35 cellular contexts compared by ENCODE assay signal in the genomic region with DNA sequence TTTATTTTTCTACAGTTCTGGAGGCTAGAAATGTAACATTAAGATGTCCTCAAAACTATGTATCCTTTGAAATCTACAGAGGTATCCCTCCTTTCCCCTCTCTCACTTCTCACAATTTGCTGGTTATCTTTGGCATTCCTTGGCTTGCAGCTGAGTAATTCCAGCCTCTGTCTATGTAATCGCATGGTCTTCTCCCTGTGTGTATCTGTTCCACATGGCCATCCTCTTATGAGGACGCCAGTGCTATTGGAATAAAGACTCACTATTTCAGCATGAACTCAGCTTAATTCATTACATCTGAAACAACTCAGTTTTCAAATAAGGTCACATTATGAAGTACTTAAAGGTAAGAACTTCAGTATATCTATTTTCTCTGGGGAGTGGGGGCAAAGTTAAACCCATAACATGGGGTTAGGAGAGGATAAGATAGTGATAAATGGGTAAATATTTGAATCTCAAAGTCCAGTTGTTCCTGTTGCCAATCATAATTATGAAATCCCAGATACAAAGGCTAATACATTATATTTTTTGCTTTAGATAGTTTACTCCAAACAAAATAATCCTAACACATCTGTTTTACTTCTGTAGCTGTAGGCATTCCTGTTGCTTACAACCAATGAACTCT.
"Had no signal": no experiment of that assay in that cellular context is flagged by ENCODE, and none has a peak within 500 bp of the region (broad histone marks: within the 10 kb centered on the region; RNA-seq: fewer than 3 reads in every experiment).

No MANE protein-coding gene starts in this region.

- H3K4me3 ChIP-seq: adrenal gland, body of pancreas, breast epithelium had no signal

- H3K36me3 ChIP-seq: adrenal gland, brain microvascular endothelial cell, breast epithelium had no signal

- H3K4me1 Mint-ChIP-seq: activated B cell treated with CpG ODN at 0.5 μM for 24 hours; activated CD4-positive, alpha-beta T cell treated with anti-CD3 and anti-CD28 coated beads, Interleukin-2, amount 10 ng/mL, durations not matched to agents 24 days and 14 days; activated naive CD8-positive, alpha-beta T cell treated with anti-CD3 and anti-CD28 coated beads for 36 hours; activated T-helper 17 cell treated with anti-CD3 and anti-CD28 coated beads, Interleukin-2, amount 50 U/mL, for 72 hours had no signal

- H3K9me3 ChIP-seq: adrenal gland, breast epithelium had no signal

- ATAC-seq: activated CD8-positive, alpha-beta T cell treated with anti-CD3 and anti-CD28 coated beads for 36 hours; activated naive CD4-positive, alpha-beta T cell treated with anti-CD3 and anti-CD28 coated beads, Interleukin-2, amount 50 U/mL, for 72 hours; activated T-cell treated with anti-CD3 and anti-CD28 coated beads, Interleukin-2, amount 50 U/mL, for 4 hours; activated T-cell treated with anti-CD3 and anti-CD28 coated beads, Interleukin-2, amount 50 U/mL, for 72 hours; activated T-helper 17 cell treated with anti-CD3 and anti-CD28 coated beads, Interleukin-2, amount 50 U/mL, for 72 hours; body of pancreas had no signal

- H3K36me3 Mint-ChIP-seq: activated CD4-positive, alpha-beta memory T cell treated with anti-CD3 and anti-CD28 coated beads for 36 hours; activated naive CD8-positive, alpha-beta T cell treated with anti-CD3 and anti-CD28 coated beads for 36 hours had no signal

- H3K27ac ChIP-seq: adrenal gland, body of pancreas, brain microvascular endothelial cell, breast epithelium, VCaP had no signal

- H3K4me3 Mint-ChIP-seq: activated B cell treated with CpG ODN at 0.5 μM for 24 hours; activated CD4-positive, alpha-beta memory T cell treated with anti-CD3 and anti-CD28 coated beads for 36 hours; activated CD4-positive, alpha-beta T cell treated with anti-CD3 and anti-CD28 coated beads, Interleukin-2, amount 10 ng/mL, durations not matched to agents 24 days and 14 days; activated CD8-positive, alpha-beta T cell treated with anti-CD3 and anti-CD28 coated beads for 36 hours; activated naive CD4-positive, alpha-beta T cell treated with anti-CD3 and anti-CD28 coated beads for 36 hours; activated naive CD8-positive, alpha-beta T cell treated with anti-CD3 and anti-CD28 coated beads for 36 hours; activated T-cell treated with anti-CD3 and anti-CD28 coated beads, Interleukin-2, amount 50 U/mL, for 4 hours; activated T-cell treated with anti-CD3 and anti-CD28 coated beads, Interleukin-2, amount 50 U/mL, for 72 hours; activated T-helper 1 cell treated with anti-CD3 and anti-CD28 coated beads, Interleukin-12 subunit alpha, Interleukin-12 subunit beta, Interleukin-2, Interleukin-4 antibody, amounts not matched to agents 30 ng/mL and 10 ng/mL and 1 ng/mL, durations not matched to agents 14 hours and 24 hours and 36 hours; activated T-helper 17 cell treated with anti-CD3 and anti-CD28 coated beads, Interleukin-2, amount 50 U/mL, for 72 hours; T-helper 1 cell treated with Interleukin-12 subunit alpha and Interleukin-12 subunit beta and Interleukin-4 antibody, amounts not matched to agents 30 μg/mL and 1 μg/mL, for 36 hours; T-helper 2 cell treated with Interferon-gamma antibody and Interleukin-4, amounts not matched to agents 5 μg/mL and 100 μg/mL, for 36 hours had no signal

- H3K9me3 Mint-ChIP-seq: activated CD8-positive, alpha-beta T cell treated with anti-CD3 and anti-CD28 coated beads for 36 hours; activated naive CD8-positive, alpha-beta T cell treated with anti-CD3 and anti-CD28 coated beads for 36 hours; activated T-helper 1 cell treated with anti-CD3 and anti-CD28 coated beads, Interleukin-12 subunit alpha, Interleukin-12 subunit beta, Interleukin-2, Interleukin-4 antibody, amounts not matched to agents 30 ng/mL and 10 ng/mL and 1 ng/mL, durations not matched to agents 14 hours and 24 hours and 36 hours had no signal

- H3K27me3 Mint-ChIP-seq: activated B cell treated with CpG ODN at 0.5 μM for 24 hours; activated CD4-positive, alpha-beta memory T cell treated with anti-CD3 and anti-CD28 coated beads for 36 hours; activated CD4-positive, alpha-beta T cell treated with anti-CD3 and anti-CD28 coated beads, Interleukin-2, amount 10 ng/mL, durations not matched to agents 24 days and 14 days; activated CD8-positive, alpha-beta T cell treated with anti-CD3 and anti-CD28 coated beads for 36 hours; activated naive CD8-positive, alpha-beta T cell treated with anti-CD3 and anti-CD28 coated beads for 36 hours; activated T-helper 17 cell treated with anti-CD3 and anti-CD28 coated beads, Interleukin-2, amount 50 U/mL, for 72 hours had no signal

- H3K27ac Mint-ChIP-seq: activated B cell treated with CpG ODN at 0.5 μM for 24 hours; activated CD4-positive, alpha-beta memory T cell treated with anti-CD3 and anti-CD28 coated beads for 36 hours; activated CD4-positive, alpha-beta T cell treated with anti-CD3 and anti-CD28 coated beads, Interleukin-2, amount 10 ng/mL, durations not matched to agents 24 days and 14 days; activated CD8-positive, alpha-beta T cell treated with anti-CD3 and anti-CD28 coated beads for 36 hours; activated naive CD4-positive, alpha-beta T cell treated with anti-CD3 and anti-CD28 coated beads for 36 hours; activated naive CD4-positive, alpha-beta T cell treated with anti-CD3 and anti-CD28 coated beads, Interleukin-2, amount 50 U/mL, for 72 hours; activated naive CD8-positive, alpha-beta T cell treated with anti-CD3 and anti-CD28 coated beads for 36 hours; activated T-cell treated with anti-CD3 and anti-CD28 coated beads, Interleukin-2, amount 50 U/mL, for 72 hours; activated T-helper 1 cell treated with anti-CD3 and anti-CD28 coated beads, Interleukin-12 subunit alpha, Interleukin-12 subunit beta, Interleukin-2, Interleukin-4 antibody, amounts not matched to agents 30 ng/mL and 10 ng/mL and 1 ng/mL, durations not matched to agents 14 hours and 24 hours and 36 hours; activated T-helper 17 cell treated with anti-CD3 and anti-CD28 coated beads, Interleukin-2, amount 50 U/mL, for 72 hours; T-helper 1 cell treated with Interleukin-12 subunit alpha and Interleukin-12 subunit beta and Interleukin-4 antibody, amounts not matched to agents 30 μg/mL and 1 μg/mL, for 36 hours; T-helper 2 cell treated with Interferon-gamma antibody and Interleukin-4, amounts not matched to agents 5 μg/mL and 100 μg/mL, for 36 hours had no signal

- DNase-seq: activated B cell treated with CpG ODN at 0.5 μM for 24 hours; activated CD4-positive, alpha-beta memory T cell treated with anti-CD3 and anti-CD28 coated beads for 36 hours; activated CD4-positive, alpha-beta T cell treated with anti-CD3 and anti-CD28 coated beads for 4 hours; activated CD4-positive, alpha-beta T cell treated with anti-CD3 and anti-CD28 coated beads, Interleukin-2, amount 10 ng/mL, durations not matched to agents 24 days and 14 days; activated CD4-positive, alpha-beta T cell treated with anti-CD3 and anti-CD28 coated beads, Interleukin-2, amount 50 U/mL, for 1 hour; activated CD4-positive, alpha-beta T cell treated with anti-CD3 and anti-CD28 coated beads, Interleukin-2, amount 50 U/mL, for 4 hours; activated CD4-positive, CD25-positive, alpha-beta regulatory T cell treated with anti-CD3 and anti-CD28 coated beads, Interleukin-2, amount 50 U/mL, for 72 hours; activated CD8-positive, alpha-beta memory T cell treated with anti-CD3 and anti-CD28 coated beads, Interleukin-2, amount 50 U/mL, for 4 hours; activated CD8-positive, alpha-beta T cell treated with anti-CD3 and anti-CD28 coated beads for 36 hours; activated effector memory CD4-positive, alpha-beta T cell treated with anti-CD3 and anti-CD28 coated beads, Interleukin-2, amount 50 U/mL, for 16 hours; activated gamma-delta T cell treated with Interleukin-2 at 50 U/mL for 16 hours; activated naive CD4-positive, alpha-beta T cell; activated naive CD4-positive, alpha-beta T cell treated with anti-CD3 and anti-CD28 coated beads for 36 hours; activated naive CD4-positive, alpha-beta T cell treated with anti-CD3 and anti-CD28 coated beads, Interleukin-2, amount 50 U/mL, for 16 hours; activated naive CD8-positive, alpha-beta T cell treated with anti-CD3 and anti-CD28 coated beads for 36 hours; activated T-cell treated with anti-CD3 and anti-CD28 coated beads for 4 hours; activated T-cell treated with anti-CD3 and anti-CD28 coated beads, Interleukin-2, amount 50 U/mL, for 1 hour; activated T-cell treated with anti-CD3 and anti-CD28 coated beads, Interleukin-2, amount 50 U/mL, for 4 hours; activated T-cell treated with anti-CD3 and anti-CD28 coated beads, Interleukin-2, amount 50 U/mL, for 72 hours; adrenal gland; amniotic stem cell; aorta; body of pancreas; brain microvascular endothelial cell; central memory CD4-positive, alpha-beta T cell; T-helper 1 cell; T-helper 2 cell; T-helper 9 cell had no signal

- H3K4me1 ChIP-seq: adrenal gland, body of pancreas, breast epithelium had no signal

- H3K27me3 ChIP-seq: adrenal gland, body of pancreas, brain microvascular endothelial cell, breast epithelium had no signal
